ENCODE assay signal across 1 cellular context in the genomic region with DNA sequence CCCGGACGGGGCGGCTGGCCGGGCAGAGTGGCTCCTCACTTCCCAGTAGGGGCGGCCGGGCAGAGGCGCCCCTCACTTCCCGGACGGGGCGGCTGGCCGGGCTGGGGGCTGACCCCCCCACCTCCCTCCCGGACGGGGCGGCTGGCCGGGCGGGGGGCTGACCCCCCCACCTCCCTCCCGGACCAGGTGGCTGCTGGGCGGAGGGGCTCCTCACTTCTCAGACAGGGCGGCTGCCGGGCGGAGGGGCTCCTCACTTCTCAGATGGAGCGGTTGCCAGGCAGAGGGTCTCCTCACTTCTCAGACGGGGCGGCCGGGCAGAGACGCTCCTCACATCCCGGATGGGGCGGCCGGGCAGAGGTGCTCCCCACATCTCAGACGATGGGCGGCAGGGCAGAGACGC. TPM values are rescaled to one million over a fixed set of nuclear protein-coding genes. Genes with fewer than 3 reads are reported as not detected.
"Had no signal": no experiment of that assay in that cellular context is flagged by ENCODE, and none has a peak within 500 bp of the region (broad histone marks: within the 10 kb centered on the region; RNA-seq: fewer than 3 reads in every experiment).

No MANE protein-coding gene starts in this region.

RNA-seq across cellular contexts. Expression of gene ZBTB12, which starts 30.3 kb away (rescaled TPM):
- polyA plus RNA-seq: cardiac muscle cell had no signal
